Comparison of ENCODE assay signal across 1 cellular context in the genomic region with DNA sequence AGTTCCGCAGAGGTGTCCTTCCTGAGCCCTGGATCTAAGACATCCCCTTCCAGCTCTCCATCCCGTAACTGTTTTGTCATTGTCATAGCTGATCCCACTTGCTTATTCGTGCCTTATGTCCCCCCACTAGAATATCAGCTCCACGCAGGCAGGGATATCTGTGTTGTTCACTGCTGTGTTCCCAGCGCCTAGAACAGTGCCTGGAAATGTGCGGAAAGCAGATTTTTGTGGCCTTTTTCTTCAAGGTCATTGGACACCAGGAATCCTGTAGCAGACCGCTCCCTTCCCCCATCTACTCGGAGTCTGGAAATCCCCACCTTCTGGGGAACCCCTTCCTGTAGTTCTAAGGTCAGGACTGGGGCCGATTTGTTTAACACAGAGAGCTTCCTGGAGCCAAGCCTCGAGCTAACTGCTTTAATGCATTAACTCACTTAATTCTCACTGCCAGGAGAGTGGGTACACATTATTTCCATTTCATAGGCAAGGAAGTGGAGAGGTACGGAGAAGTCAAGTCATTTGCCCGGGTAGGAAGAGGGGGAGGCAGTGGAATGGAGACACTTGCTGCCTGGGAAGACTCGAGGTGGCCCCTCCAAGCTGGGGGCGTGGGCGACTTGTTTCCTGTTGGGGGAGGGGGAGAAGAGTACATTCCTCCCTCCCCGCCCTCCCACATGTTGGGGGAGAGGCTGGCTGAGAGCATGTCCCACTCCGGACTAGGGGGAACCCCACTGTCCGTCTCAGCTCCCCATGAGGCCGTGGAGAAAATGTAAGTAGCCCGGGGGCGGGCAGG.
TF ChIP-seq lines count a peak whose summit lies in the region.

No MANE protein-coding gene starts in this region.

TF ChIP-seq in GM12878, 131 proteins besides CTCF, POLR2A, EP300 and RAD21 (continued from another document):
- TF ChIP-seq, protein P1, sequence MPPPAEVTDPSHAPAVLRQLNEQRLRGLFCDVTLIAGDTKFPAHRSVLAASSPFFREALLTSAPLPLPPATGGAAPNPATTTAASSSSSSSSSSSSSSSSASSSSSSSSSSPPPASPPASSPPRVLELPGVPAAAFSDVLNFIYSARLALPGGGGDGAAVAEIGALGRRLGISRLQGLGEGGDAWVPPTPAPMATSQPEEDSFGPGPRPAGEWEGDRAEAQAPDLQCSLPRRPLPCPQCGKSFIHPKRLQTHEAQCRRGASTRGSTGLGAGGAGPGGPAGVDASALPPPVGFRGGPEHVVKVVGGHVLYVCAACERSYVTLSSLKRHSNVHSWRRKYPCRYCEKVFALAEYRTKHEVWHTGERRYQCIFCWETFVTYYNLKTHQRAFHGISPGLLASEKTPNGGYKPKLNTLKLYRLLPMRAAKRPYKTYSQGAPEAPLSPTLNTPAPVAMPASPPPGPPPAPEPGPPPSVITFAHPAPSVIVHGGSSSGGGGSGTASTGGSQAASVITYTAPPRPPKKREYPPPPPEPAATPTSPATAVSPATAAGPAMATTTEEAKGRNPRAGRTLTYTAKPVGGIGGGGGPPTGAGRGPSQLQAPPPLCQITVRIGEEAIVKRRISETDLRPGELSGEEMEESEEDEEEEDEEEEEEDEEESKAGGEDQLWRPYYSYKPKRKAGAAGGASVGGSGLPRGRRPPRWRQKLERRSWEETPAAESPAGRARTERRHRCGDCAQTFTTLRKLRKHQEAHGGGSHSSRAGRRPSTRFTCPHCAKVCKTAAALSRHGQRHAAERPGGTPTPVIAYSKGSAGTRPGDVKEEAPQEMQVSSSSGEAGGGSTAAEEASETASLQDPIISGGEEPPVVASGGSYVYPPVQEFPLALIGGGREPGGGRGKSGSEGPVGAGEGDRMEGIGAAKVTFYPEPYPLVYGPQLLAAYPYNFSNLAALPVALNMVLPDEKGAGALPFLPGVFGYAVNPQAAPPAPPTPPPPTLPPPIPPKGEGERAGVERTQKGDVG (CRISPR knock-in tag; IDR thresholded peaks at IDR 0.05) = no peak
- TF ChIP-seq RFX5 (IDR thresholded peaks at IDR 0.05; ENCODE audit: low read depth, low read length) = no peak
- TF ChIP-seq NR2C1 (IDR thresholded peaks at IDR 0.05) = no peak
- TF ChIP-seq, protein P2, sequence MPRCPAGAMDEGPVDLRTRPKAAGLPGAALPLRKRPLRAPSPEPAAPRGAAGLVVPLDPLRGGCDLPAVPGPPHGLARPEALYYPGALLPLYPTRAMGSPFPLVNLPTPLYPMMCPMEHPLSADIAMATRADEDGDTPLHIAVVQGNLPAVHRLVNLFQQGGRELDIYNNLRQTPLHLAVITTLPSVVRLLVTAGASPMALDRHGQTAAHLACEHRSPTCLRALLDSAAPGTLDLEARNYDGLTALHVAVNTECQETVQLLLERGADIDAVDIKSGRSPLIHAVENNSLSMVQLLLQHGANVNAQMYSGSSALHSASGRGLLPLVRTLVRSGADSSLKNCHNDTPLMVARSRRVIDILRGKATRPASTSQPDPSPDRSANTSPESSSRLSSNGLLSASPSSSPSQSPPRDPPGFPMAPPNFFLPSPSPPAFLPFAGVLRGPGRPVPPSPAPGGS (IDR thresholded peaks at IDR 0.05; ENCODE audit: borderline replicate concordance, insufficient read depth, low read depth, low read length, poor library complexity, severe bottlenecking) = no peak
- 0 out of 2 replicates have a peak, but pooled peaks have one; percentile 40 for TF ChIP-seq TCF12 (IDR thresholded peaks at IDR 0.05; ENCODE audit: low read depth, low read length)
- TF ChIP-seq FOS (IDR thresholded peaks at IDR 0.05; ENCODE audit: borderline replicate concordance, extremely low read depth, insufficient read length) = no peak
- TF ChIP-seq, protein P3, sequence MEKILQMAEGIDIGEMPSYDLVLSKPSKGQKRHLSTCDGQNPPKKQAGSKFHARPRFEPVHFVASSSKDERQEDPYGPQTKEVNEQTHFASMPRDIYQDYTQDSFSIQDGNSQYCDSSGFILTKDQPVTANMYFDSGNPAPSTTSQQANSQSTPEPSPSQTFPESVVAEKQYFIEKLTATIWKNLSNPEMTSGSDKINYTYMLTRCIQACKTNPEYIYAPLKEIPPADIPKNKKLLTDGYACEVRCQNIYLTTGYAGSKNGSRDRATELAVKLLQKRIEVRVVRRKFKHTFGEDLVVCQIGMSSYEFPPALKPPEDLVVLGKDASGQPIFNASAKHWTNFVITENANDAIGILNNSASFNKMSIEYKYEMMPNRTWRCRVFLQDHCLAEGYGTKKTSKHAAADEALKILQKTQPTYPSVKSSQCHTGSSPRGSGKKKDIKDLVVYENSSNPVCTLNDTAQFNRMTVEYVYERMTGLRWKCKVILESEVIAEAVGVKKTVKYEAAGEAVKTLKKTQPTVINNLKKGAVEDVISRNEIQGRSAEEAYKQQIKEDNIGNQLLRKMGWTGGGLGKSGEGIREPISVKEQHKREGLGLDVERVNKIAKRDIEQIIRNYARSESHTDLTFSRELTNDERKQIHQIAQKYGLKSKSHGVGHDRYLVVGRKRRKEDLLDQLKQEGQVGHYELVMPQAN (conservative IDR thresholded peaks at IDR 0.05) = 0 out of 2 replicates have a peak, but pooled peaks have one; percentile 13
- no peak for TF ChIP-seq WRNIP1 (IDR thresholded peaks at IDR 0.05; ENCODE audit: borderline replicate concordance, low read depth, low read length)
- no peak for TF ChIP-seq NFXL1 (IDR thresholded peaks at IDR 0.05; ENCODE audit: borderline replicate concordance)
- no peak for TF ChIP-seq ZNF622 (IDR thresholded peaks at IDR 0.05)
- no peak for TF ChIP-seq STAT1 (conservative IDR thresholded peaks at IDR 0.05)
- peak; percentile 84 for TF ChIP-seq SP1 (IDR thresholded peaks at IDR 0.05; ENCODE audit: low read depth, low read length)
- TF ChIP-seq GABPA (IDR thresholded peaks at IDR 0.05; ENCODE audit: low read depth) = no peak
- no peak for TF ChIP-seq SREBF1 (IDR thresholded peaks at IDR 0.05; ENCODE audit: low read length)
- TF ChIP-seq PML (IDR thresholded peaks at IDR 0.05; ENCODE audit: low read length) = no peak
- no peak for TF ChIP-seq BMI1 (IDR thresholded peaks at IDR 0.05; ENCODE audit: borderline replicate concordance)
- peak; percentile 40; the same call in 1 of the 2 replicates for TF ChIP-seq SMAD5 (IDR thresholded peaks at IDR 0.05; ENCODE audit: low read depth)
- peak; percentile 66; the same call in 1 of the 2 replicates for TF ChIP-seq TCF7 (IDR thresholded peaks at IDR 0.05; ENCODE audit: borderline replicate concordance)
- 0 out of 2 replicates have a peak, but pooled peaks have one; percentile 42 for TF ChIP-seq TCF3 (IDR thresholded peaks at IDR 0.05; ENCODE audit: borderline replicate concordance, insufficient read depth, low read depth, low read length)
- no peak for TF ChIP-seq ZZZ3 (IDR thresholded peaks at IDR 0.05; ENCODE audit: control insufficient read depth, insufficient read length, low read depth)
- TF ChIP-seq, protein P4, sequence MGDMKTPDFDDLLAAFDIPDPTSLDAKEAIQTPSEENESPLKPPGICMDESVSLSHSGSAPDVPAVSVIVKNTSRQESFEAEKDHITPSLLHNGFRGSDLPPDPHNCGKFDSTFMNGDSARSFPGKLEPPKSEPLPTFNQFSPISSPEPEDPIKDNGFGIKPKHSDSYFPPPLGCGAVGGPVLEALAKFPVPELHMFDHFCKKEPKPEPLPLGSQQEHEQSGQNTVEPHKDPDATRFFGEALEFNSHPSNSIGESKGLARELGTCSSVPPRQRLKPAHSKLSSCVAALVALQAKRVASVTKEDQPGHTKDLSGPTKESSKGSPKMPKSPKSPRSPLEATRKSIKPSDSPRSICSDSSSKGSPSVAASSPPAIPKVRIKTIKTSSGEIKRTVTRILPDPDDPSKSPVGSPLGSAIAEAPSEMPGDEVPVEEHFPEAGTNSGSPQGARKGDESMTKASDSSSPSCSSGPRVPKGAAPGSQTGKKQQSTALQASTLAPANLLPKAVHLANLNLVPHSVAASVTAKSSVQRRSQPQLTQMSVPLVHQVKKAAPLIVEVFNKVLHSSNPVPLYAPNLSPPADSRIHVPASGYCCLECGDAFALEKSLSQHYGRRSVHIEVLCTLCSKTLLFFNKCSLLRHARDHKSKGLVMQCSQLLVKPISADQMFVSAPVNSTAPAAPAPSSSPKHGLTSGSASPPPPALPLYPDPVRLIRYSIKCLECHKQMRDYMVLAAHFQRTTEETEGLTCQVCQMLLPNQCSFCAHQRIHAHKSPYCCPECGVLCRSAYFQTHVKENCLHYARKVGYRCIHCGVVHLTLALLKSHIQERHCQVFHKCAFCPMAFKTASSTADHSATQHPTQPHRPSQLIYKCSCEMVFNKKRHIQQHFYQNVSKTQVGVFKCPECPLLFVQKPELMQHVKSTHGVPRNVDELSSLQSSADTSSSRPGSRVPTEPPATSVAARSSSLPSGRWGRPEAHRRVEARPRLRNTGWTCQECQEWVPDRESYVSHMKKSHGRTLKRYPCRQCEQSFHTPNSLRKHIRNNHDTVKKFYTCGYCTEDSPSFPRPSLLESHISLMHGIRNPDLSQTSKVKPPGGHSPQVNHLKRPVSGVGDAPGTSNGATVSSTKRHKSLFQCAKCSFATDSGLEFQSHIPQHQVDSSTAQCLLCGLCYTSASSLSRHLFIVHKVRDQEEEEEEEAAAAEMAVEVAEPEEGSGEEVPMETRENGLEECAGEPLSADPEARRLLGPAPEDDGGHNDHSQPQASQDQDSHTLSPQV (IDR thresholded peaks at IDR 0.05) = no peak
- TF ChIP-seq, protein P5, sequence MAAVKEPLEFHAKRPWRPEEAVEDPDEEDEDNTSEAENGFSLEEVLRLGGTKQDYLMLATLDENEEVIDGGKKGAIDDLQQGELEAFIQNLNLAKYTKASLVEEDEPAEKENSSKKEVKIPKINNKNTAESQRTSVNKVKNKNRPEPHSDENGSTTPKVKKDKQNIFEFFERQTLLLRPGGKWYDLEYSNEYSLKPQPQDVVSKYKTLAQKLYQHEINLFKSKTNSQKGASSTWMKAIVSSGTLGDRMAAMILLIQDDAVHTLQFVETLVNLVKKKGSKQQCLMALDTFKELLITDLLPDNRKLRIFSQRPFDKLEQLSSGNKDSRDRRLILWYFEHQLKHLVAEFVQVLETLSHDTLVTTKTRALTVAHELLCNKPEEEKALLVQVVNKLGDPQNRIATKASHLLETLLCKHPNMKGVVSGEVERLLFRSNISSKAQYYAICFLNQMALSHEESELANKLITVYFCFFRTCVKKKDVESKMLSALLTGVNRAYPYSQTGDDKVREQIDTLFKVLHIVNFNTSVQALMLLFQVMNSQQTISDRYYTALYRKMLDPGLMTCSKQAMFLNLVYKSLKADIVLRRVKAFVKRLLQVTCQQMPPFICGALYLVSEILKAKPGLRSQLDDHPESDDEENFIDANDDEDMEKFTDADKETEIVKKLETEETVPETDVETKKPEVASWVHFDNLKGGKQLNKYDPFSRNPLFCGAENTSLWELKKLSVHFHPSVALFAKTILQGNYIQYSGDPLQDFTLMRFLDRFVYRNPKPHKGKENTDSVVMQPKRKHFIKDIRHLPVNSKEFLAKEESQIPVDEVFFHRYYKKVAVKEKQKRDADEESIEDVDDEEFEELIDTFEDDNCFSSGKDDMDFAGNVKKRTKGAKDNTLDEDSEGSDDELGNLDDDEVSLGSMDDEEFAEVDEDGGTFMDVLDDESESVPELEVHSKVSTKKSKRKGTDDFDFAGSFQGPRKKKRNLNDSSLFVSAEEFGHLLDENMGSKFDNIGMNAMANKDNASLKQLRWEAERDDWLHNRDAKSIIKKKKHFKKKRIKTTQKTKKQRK (IDR thresholded peaks at IDR 0.05; ENCODE audit: low read depth, low read length) = no peak
- no peak for TF ChIP-seq BRCA1 (IDR thresholded peaks at IDR 0.05; ENCODE audit: low read depth, low read length)
- no peak for TF ChIP-seq BACH1 (IDR thresholded peaks at IDR 0.05; ENCODE audit: borderline replicate concordance)
- peak; percentile 42; the same call in 1 of the 2 replicates for TF ChIP-seq MTA2 (IDR thresholded peaks at IDR 0.05; ENCODE audit: low read depth)
- peak; percentile 7 to 8; a peak in 2 of 4 replicates for TF ChIP-seq BHLHE40 (IDR thresholded peaks at IDR 0.05; ENCODE audit: borderline replicate concordance in 1 of 2, low read depth in 2 of 2, low read length in 1 of 2)
- no peak for TF ChIP-seq KDM1A (IDR thresholded peaks at IDR 0.05; ENCODE audit: borderline replicate concordance)
- TF ChIP-seq MYC (IDR thresholded peaks at IDR 0.05; ENCODE audit: insufficient read depth, insufficient read length, insufficient replicate concordance, low read length, severe bottlenecking) = no peak
- no peak for TF ChIP-seq SUPT20H (IDR thresholded peaks at IDR 0.05; ENCODE audit: borderline replicate concordance, control insufficient read depth, low read depth, low read length)
- TF ChIP-seq ZNF207 (IDR thresholded peaks at IDR 0.05; ENCODE audit: borderline replicate concordance) = no peak; the same call in 1 of the 2 replicates
- no peak for TF ChIP-seq STAT3 (IDR thresholded peaks at IDR 0.05; ENCODE audit: low read depth, low read length)
- TF ChIP-seq JUND (IDR thresholded peaks at IDR 0.05; ENCODE audit: low read depth, low read length) = no peak
